Comparison of ENCODE assay signal across 15 cellular contexts in the genomic region with DNA sequence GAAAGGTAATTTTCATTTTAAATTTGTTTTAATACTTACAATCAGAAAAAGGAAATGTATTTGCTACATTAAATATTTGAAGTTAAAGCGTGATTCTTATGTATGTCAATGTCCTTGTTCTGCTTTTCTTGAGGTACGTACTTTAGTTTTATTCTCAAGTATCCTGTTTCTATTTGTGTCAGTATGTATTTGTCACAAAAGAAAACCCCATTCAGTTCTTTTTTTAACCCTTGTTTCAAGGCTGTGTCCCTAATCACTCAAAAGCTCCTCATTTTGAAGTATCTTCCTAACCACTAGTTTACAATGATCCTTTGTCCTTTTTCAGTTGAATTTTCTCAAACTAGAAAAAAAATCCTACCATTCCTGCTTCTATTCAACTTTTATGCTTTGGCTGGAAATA. TPM values are rescaled to one million over a fixed set of nuclear protein-coding genes. Genes with fewer than 3 reads are reported as not detected.
DNase-seq lines count a peak whose midpoint lies in the region; ATAC-seq lines count a peak whose summit lies in the region.
"Had no signal": no experiment of that assay in that cellular context is flagged by ENCODE, and none has a peak within 500 bp of the region (broad histone marks: within the 10 kb centered on the region; RNA-seq: fewer than 3 reads in every experiment).

No MANE protein-coding gene starts in this region.

- H3K27ac Mint-ChIP-seq in memory B cell, result peak overlapping the region; percentile 21

- H3K27me3 Mint-ChIP-seq in memory B cell, result no peaks in the 10 kb centered on the region
- H3K27me3 Mint-ChIP-seq: central memory CD8-positive, alpha-beta T cell had no signal

- peaks cover 14% of the 10 kb centered on the region for H3K4me1 Mint-ChIP-seq in memory B cell

- H3K4me3 Mint-ChIP-seq in memory B cell, result no peak overlapping the region
- H3K4me3 Mint-ChIP-seq: central memory CD8-positive, alpha-beta T cell had no signal

- H3K36me3 Mint-ChIP-seq in memory B cell, result peaks cover 33% of the 10 kb centered on the region

- H3K9me3 Mint-ChIP-seq in memory B cell, result no peaks in the 10 kb centered on the region
- H3K9me3 Mint-ChIP-seq: central memory CD8-positive, alpha-beta T cell had no signal

- DNase-seq in memory B cell (ENCODE audit: low spot score in 2 of 2) (no peak), SIG-M5 treated with dmso at 0.1 percent for 504 hours (lab: John Stamatoyannopoulos, UW; ENCODE audit: unreplicated experiment) (no peak), left cardiac atrium (no peak), NCI-H526 treated with DMSO at 0.1 percent for 48 hours (lab: John Stamatoyannopoulos, UW) (no peak), NCI-H1930 (lab: John Stamatoyannopoulos, UW) (no peak)
- DNase-seq: activated naive CD4-positive, alpha-beta T cell treated with Interleukin-2 at 50 U/mL for 16 hours; DND-41; NCI-H345; nucleus accumbens; SIG-M5; stimulated activated CD4-positive, alpha-beta T cell treated with anti-CD3 and anti-CD28 coated beads, Interleukin-1b, Interleukin-23, amount 100 ng/mL, for 48 hours had no signal

- ATAC-seq in GM18868 (IDR thresholded peaks at IDR 0.05; ENCODE audit: unreplicated experiment) (peak; percentile 91), GM21576 (IDR thresholded peaks at IDR 0.05; ENCODE audit: unreplicated experiment) (peak; percentile 89), HG03108 (IDR thresholded peaks at IDR 0.05; ENCODE audit: unreplicated experiment) (peak; percentile 76), memory B cell (ENCODE audit: low read depth) (peak; percentile 66), left cardiac atrium (no peak)

- intact Hi-C loops in left cardiac atrium (cut with DNase I), result no loop called here

RNA-seq across cellular contexts. Expression of a gene that starts 25.2 kb away (rescaled TPM):
- 10 to 100 TPM; 55.5 to 67.5 TPM for total RNA-seq in left cardiac atrium

RNA-seq across cellular contexts. Expression of a gene that starts 25.8 kb away (rescaled TPM):
- 1 to 10 TPM; 4.8 to 5.3 TPM for total RNA-seq in left cardiac atrium

Comparison
In these comparisons a context has a peak if more than half of its experiments do, and no peak if none do; other contexts are left out.
1. ATAC-seq: peak in GM18868 (single experiment), GM21576 (single experiment), HG03108 (single experiment) and memory B cell (single experiment); none in left cardiac atrium (0 of 2).